In genomic region chr4:20839957-20840356, GRCh38 we compare ENCODE assay signal across 15 cellular contexts.
DNase-seq lines count a peak whose midpoint lies in the region; ATAC-seq, FAIRE-seq and TF ChIP-seq lines count a peak whose summit lies in the region.
"Had no signal": no experiment of that assay in that cellular context is flagged by ENCODE, and none has a peak within 500 bp of the region (broad histone marks: within the 10 kb centered on the region; RNA-seq: fewer than 3 reads in every experiment).

No MANE protein-coding gene starts in this region.

- no peaks in the 10 kb centered on the region for H3K4me1 Mint-ChIP-seq in activated T-helper 1 cell treated with anti-CD3 and anti-CD28 coated beads, Interleukin-12 subunit alpha, Interleukin-12 subunit beta, Interleukin-2, Interleukin-4 antibody, amounts not matched to agents 30 ng/mL and 10 ng/mL and 1 ng/mL, durations not matched to agents 14 hours and 24 hours and 36 hours (ENCODE audit: low read depth)

- ATAC-seq in heart right ventricle (peak in 5 of 8 donors; percentile 31 to 58 (median 40)), HepG2 (no peak)
- ATAC-seq: stimulated activated naive CD8-positive, alpha-beta T cell treated with anti-CD3 and anti-CD28 coated beads, Interleukin-15, Interleukin-2, amounts not matched to agents 100 U/mL and 50 U/mL, for 24 hours had no signal

- H4K20me1 ChIP-seq in hepatocyte (ENCODE audit: insufficient read depth, poor library complexity, severe bottlenecking) = no peaks in the 10 kb centered on the region
- no peaks in the 10 kb centered on the region for H4K20me1 ChIP-seq in HepG2 (ENCODE audit: insufficient read depth, low read length)

- H3K9me3 ChIP-seq in heart right ventricle (peaks cover 0 to 3% (median 0%) of the 10 kb centered on the region in 11 donors), hepatocyte (ENCODE audit: low read depth) (no peaks in the 10 kb centered on the region), HepG2 (ENCODE audit: low read length) (peaks cover 31% of the 10 kb centered on the region)

- no peak overlapping the region for H3K27ac ChIP-seq in heart right ventricle
- H3K27ac ChIP-seq in hepatocyte = no peak overlapping the region
- H3K27ac ChIP-seq in HepG2 (ENCODE audit: extremely low read length, insufficient read depth, low read length) = no peak overlapping the region
- H3K27ac ChIP-seq: left ventricle myocardium inferior, parathyroid adenoma had no signal

- DNase-seq in heart right ventricle (no peak), cardiac septum (ENCODE audit: low spot score) (no peak), astrocyte of the hippocampus (ENCODE audit: low read depth, low spot score) (peak; percentile 68), hepatocyte (ENCODE audit: low spot score) (peak; percentile 26), urothelium cell line (ENCODE audit: low spot score) (peak; percentile 50), NCI-H748 (lab: John Stamatoyannopoulos, UW; ENCODE audit: unreplicated experiment) (no peak), HepG2 (ENCODE audit: low spot score) (no peak)
- DNase-seq in activated T-helper 1 cell treated with anti-CD3 and anti-CD28 coated beads, Interleukin-12 subunit alpha, Interleukin-12 subunit beta, Interleukin-2, Interleukin-4 antibody, amounts not matched to agents 30 ng/mL and 10 ng/mL and 1 ng/mL, durations not matched to agents 14 hours and 24 hours and 36 hours (ENCODE audit: low spot score) = no peak
- DNase-seq: KBM-7; left ventricle myocardium inferior; NCI-H2081; RPMI8226; stimulated activated CD4-positive, alpha-beta T cell treated with anti-CD3 and anti-CD28 coated beads, Interleukin-1b, Interleukin-23, amount 100 ng/mL, for 48 hours; stimulated activated naive CD8-positive, alpha-beta T cell treated with anti-CD3 and anti-CD28 coated beads, Interleukin-15, Interleukin-2, amounts not matched to agents 100 U/mL and 50 U/mL, for 24 hours had no signal

- TF ChIP-seq CTCF in heart right ventricle (IDR thresholded peaks at IDR 0.05) = no peak
- no peak for TF ChIP-seq CTCF in hepatocyte (IDR thresholded peaks at IDR 0.05; ENCODE audit: poor library complexity)
- TF ChIP-seq CTCF in HepG2 (CRISPR knock-in tag; IDR thresholded peaks at IDR 0.05) = no peak

- H3K4me1 ChIP-seq in heart right ventricle (peaks cover 0 to 7% (median 0%) of the 10 kb centered on the region in 9 donors), hepatocyte (ENCODE audit: insufficient read depth) (no peaks in the 10 kb centered on the region), HepG2 (ENCODE audit: insufficient read depth, low read length) (no peaks in the 10 kb centered on the region)
- H3K4me1 ChIP-seq: left ventricle myocardium inferior, parathyroid adenoma had no signal

- no peak overlapping the region for H3K9ac ChIP-seq in HepG2 (ENCODE audit: insufficient read depth, low read depth, low read length)
- H3K9ac ChIP-seq: parathyroid adenoma had no signal

- no peak for TF ChIP-seq RAD21 in HepG2 (CRISPR knock-in tag; IDR thresholded peaks at IDR 0.05)

- CTCF ChIA-PET in HepG2 (lab: Yijun Ruan, JAX; ENCODE audit: low intra/inter-chr PET ratio, low total read pairs) = no interaction called here

- 11 to 27% methylated on average over 1 of the region's 1 CpG for WGBS in heart right ventricle, 2 donors
- 17% methylated on average over 1 of the region's 1 CpG for WGBS in hepatocyte (ENCODE audit: low lambda C conversion rate, missing lambda C conversion rate)
- WGBS in HepG2 (ENCODE audit: low lambda C conversion rate) = 0% methylated on average over 1 of the region's 1 CpG

- no peak for TF ChIP-seq EP300 in HepG2 (IDR thresholded peaks at IDR 0.05; ENCODE audit: low read depth in 2 of 2, low read length in 2 of 2)
- no peak for TF ChIP-seq EP300 in HepG2 (CRISPR knock-in tag; IDR thresholded peaks at IDR 0.05; ENCODE audit: borderline replicate concordance)

- H2AFZ ChIP-seq in hepatocyte = no peak overlapping the region
- no peak overlapping the region for H2AFZ ChIP-seq in HepG2 (ENCODE audit: low read length)
- H2AFZ ChIP-seq: parathyroid adenoma had no signal

- FAIRE-seq in urothelium cell line (lab: Jason Lieb, UNC) (no peak), HepG2 (lab: Jason Lieb, UNC) (no peak)

- intact Hi-C loops in heart right ventricle (cut with DNase I) = no loop called here
- intact Hi-C loops in cardiac septum (cut with DNase I) = no loop called here
- intact Hi-C loops in HepG2 (cut with micrococcal nuclease; ENCODE audit: unreplicated experiment) = no loop called here
- intact Hi-C loops in activated T-helper 1 cell treated with anti-CD3 and anti-CD28 coated beads, Interleukin-12 subunit alpha, Interleukin-12 subunit beta, Interleukin-2, Interleukin-4 antibody, amounts not matched to agents 30 ng/mL and 10 ng/mL and 1 ng/mL, durations not matched to agents 14 hours and 24 hours and 36 hours (cut with micrococcal nuclease) = no loop called here

- POLR2A ChIA-PET in HepG2 (lab: Yijun Ruan, JAX) = no interaction called here

- no peaks in the 10 kb centered on the region for H3K9me3 Mint-ChIP-seq in activated T-helper 1 cell treated with anti-CD3 and anti-CD28 coated beads, Interleukin-12 subunit alpha, Interleukin-12 subunit beta, Interleukin-2, Interleukin-4 antibody, amounts not matched to agents 30 ng/mL and 10 ng/mL and 1 ng/mL, durations not matched to agents 14 hours and 24 hours and 36 hours

- H3K4me3 Mint-ChIP-seq in activated T-helper 1 cell treated with anti-CD3 and anti-CD28 coated beads, Interleukin-12 subunit alpha, Interleukin-12 subunit beta, Interleukin-2, Interleukin-4 antibody, amounts not matched to agents 30 ng/mL and 10 ng/mL and 1 ng/mL, durations not matched to agents 14 hours and 24 hours and 36 hours = no peak overlapping the region

- TF ChIP-seq POLR2A in HepG2 (IDR thresholded peaks at IDR 0.05; ENCODE audit: insufficient read depth in 1 of 2, low read depth in 2 of 2, low read length in 2 of 2) = no peak

- in situ Hi-C loops in HepG2 (cut with HindIII; ENCODE audit: extremely low pct_ligation_motif_present, low pct_unique_long_range_greater_than_20kb) = no loop called here

- H3K4me3 ChIP-seq in heart right ventricle (no peak overlapping the region), hepatocyte (no peak overlapping the region), HepG2 (replicated peaks in 1 of 3; ENCODE audit: insufficient read depth in 1 of 3, low read depth in 2 of 3, low read length in 3 of 3) (no peak overlapping the region)
- H3K4me3 ChIP-seq: left ventricle myocardium inferior had no signal

- no peak overlapping the region for H3K4me2 ChIP-seq in hepatocyte
- no peak overlapping the region for H3K4me2 ChIP-seq in HepG2 (ENCODE audit: low read depth, low read length)

- H3K79me2 ChIP-seq in hepatocyte (no peaks in the 10 kb centered on the region), HepG2 (ENCODE audit: insufficient read depth, low read length) (no peaks in the 10 kb centered on the region)
- H3K79me2 ChIP-seq: parathyroid adenoma had no signal

- no peaks in the 10 kb centered on the region for H3K9me2 ChIP-seq in hepatocyte (replicated peaks; ENCODE audit: insufficient read depth)

- H3K36me3 Mint-ChIP-seq in activated T-helper 1 cell treated with anti-CD3 and anti-CD28 coated beads, Interleukin-12 subunit alpha, Interleukin-12 subunit beta, Interleukin-2, Interleukin-4 antibody, amounts not matched to agents 30 ng/mL and 10 ng/mL and 1 ng/mL, durations not matched to agents 14 hours and 24 hours and 36 hours (ENCODE audit: low read depth) = no peaks in the 10 kb centered on the region

- H3K27me3 ChIP-seq in heart right ventricle (no peaks in the 10 kb centered on the region), hepatocyte (no peaks in the 10 kb centered on the region), HepG2 (ENCODE audit: control insufficient read depth in 1 of 2, insufficient read depth in 2 of 2, low read length in 2 of 2) (no peaks in the 10 kb centered on the region)

- H3K36me3 ChIP-seq in heart right ventricle (no peaks in the 10 kb centered on the region), hepatocyte (replicated peaks; ENCODE audit: insufficient read depth, low read depth) (no peaks in the 10 kb centered on the region), HepG2 (replicated peaks in 1 of 2; ENCODE audit: control insufficient read depth in 1 of 2, insufficient read depth in 2 of 2, low read length in 2 of 2) (no peaks in the 10 kb centered on the region)
- H3K36me3 ChIP-seq: left ventricle myocardium inferior had no signal

- no peak overlapping the region for H3K27ac Mint-ChIP-seq in activated T-helper 1 cell treated with anti-CD3 and anti-CD28 coated beads, Interleukin-12 subunit alpha, Interleukin-12 subunit beta, Interleukin-2, Interleukin-4 antibody, amounts not matched to agents 30 ng/mL and 10 ng/mL and 1 ng/mL, durations not matched to agents 14 hours and 24 hours and 36 hours

- no peaks in the 10 kb centered on the region for H3K27me3 Mint-ChIP-seq in activated T-helper 1 cell treated with anti-CD3 and anti-CD28 coated beads, Interleukin-12 subunit alpha, Interleukin-12 subunit beta, Interleukin-2, Interleukin-4 antibody, amounts not matched to agents 30 ng/mL and 10 ng/mL and 1 ng/mL, durations not matched to agents 14 hours and 24 hours and 36 hours (ENCODE audit: insufficient read depth)

- no TSS peak for BruUV-seq in HepG2 (replicated peaks; lab: Mats Ljungman, UMichigan)

TF ChIP-seq in HepG2, 621 proteins besides CTCF, POLR2A, EP300 and RAD21 (continues in another document):
- TF ChIP-seq ZZZ3 (CRISPR knock-in tag; IDR thresholded peaks at IDR 0.05; ENCODE audit: borderline replicate concordance) = no peak
- no peak for TF ChIP-seq GATAD1 (CRISPR knock-in tag; IDR thresholded peaks at IDR 0.05)
- no peak for TF ChIP-seq BRD4 (CRISPR knock-in tag; IDR thresholded peaks at IDR 0.05)
- no peak for TF ChIP-seq ZNF263 (CRISPR knock-in tag; IDR thresholded peaks at IDR 0.05)
- no peak for TF ChIP-seq ZNF333 (CRISPR knock-in tag; IDR thresholded peaks at IDR 0.05; ENCODE audit: borderline replicate concordance)
- no peak for TF ChIP-seq HOXA7 (CRISPR knock-in tag; IDR thresholded peaks at IDR 0.05)

Comparison
In these comparisons a context has a peak if more than half of its experiments do, and no peak if none do; other contexts are left out.
1. DNase-seq: peak in astrocyte of the hippocampus (single experiment), hepatocyte (single experiment) and urothelium cell line (single experiment); none in heart right ventricle (0 of 2), cardiac septum (single experiment), NCI-H748 (single experiment), HepG2 (single experiment) and activated T-helper 1 cell treated with anti-CD3 and anti-CD28 coated beads, Interleukin-12 subunit alpha, Interleukin-12 subunit beta, Interleukin-2, Interleukin-4 antibody, amounts not matched to agents 30 ng/mL and 10 ng/mL and 1 ng/mL, durations not matched to agents 14 hours and 24 hours and 36 hours (single experiment).